Comparison of ENCODE assay signal across 3 cellular contexts in genomic region chr6:151616600-151616999, GRCh38.
A peak's percentile ranks its signal among the peaks of the same experiment; 100 is the strongest.
TF ChIP-seq lines count a peak whose summit lies in the region.

No MANE protein-coding gene starts in this region.

TF ChIP-seq in GM23338, 12 proteins besides CTCF, POLR2A, EP300 and RAD21 (continues in another document):
- TF ChIP-seq, protein P1, sequence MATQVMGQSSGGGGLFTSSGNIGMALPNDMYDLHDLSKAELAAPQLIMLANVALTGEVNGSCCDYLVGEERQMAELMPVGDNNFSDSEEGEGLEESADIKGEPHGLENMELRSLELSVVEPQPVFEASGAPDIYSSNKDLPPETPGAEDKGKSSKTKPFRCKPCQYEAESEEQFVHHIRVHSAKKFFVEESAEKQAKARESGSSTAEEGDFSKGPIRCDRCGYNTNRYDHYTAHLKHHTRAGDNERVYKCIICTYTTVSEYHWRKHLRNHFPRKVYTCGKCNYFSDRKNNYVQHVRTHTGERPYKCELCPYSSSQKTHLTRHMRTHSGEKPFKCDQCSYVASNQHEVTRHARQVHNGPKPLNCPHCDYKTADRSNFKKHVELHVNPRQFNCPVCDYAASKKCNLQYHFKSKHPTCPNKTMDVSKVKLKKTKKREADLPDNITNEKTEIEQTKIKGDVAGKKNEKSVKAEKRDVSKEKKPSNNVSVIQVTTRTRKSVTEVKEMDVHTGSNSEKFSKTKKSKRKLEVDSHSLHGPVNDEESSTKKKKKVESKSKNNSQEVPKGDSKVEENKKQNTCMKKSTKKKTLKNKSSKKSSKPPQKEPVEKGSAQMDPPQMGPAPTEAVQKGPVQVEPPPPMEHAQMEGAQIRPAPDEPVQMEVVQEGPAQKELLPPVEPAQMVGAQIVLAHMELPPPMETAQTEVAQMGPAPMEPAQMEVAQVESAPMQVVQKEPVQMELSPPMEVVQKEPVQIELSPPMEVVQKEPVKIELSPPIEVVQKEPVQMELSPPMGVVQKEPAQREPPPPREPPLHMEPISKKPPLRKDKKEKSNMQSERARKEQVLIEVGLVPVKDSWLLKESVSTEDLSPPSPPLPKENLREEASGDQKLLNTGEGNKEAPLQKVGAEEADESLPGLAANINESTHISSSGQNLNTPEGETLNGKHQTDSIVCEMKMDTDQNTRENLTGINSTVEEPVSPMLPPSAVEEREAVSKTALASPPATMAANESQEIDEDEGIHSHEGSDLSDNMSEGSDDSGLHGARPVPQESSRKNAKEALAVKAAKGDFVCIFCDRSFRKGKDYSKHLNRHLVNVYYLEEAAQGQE (IDR thresholded peaks at IDR 0.05; ENCODE audit: unreplicated experiment): no peak
- TF ChIP-seq NANOG (IDR thresholded peaks at IDR 0.05; ENCODE audit: borderline replicate concordance): no peak
- TF ChIP-seq JUNB (IDR thresholded peaks at IDR 0.05; ENCODE audit: unreplicated experiment): no peak
- no peak for TF ChIP-seq CREB1 (CRISPR knock-in tag; IDR thresholded peaks at IDR 0.05; ENCODE audit: low read depth)
- no peak for TF ChIP-seq ZNF114 (CRISPR knock-in tag; IDR thresholded peaks at IDR 0.05)
- no peak for TF ChIP-seq EZH2phosphoT487 (IDR thresholded peaks at IDR 0.05; ENCODE audit: unreplicated experiment)
- TF ChIP-seq, protein P2, sequence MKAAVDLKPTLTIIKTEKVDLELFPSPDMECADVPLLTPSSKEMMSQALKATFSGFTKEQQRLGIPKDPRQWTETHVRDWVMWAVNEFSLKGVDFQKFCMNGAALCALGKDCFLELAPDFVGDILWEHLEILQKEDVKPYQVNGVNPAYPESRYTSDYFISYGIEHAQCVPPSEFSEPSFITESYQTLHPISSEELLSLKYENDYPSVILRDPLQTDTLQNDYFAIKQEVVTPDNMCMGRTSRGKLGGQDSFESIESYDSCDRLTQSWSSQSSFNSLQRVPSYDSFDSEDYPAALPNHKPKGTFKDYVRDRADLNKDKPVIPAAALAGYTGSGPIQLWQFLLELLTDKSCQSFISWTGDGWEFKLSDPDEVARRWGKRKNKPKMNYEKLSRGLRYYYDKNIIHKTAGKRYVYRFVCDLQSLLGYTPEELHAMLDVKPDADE (IDR thresholded peaks at IDR 0.05): no peak
- TF ChIP-seq STAT1 (IDR thresholded peaks at IDR 0.05; ENCODE audit: unreplicated experiment): no peak

TF ChIP-seq in WTC11, 78 proteins besides CTCF, POLR2A, EP300 and RAD21 (continued from another document):
- no peak for TF ChIP-seq ATF3 (CRISPR knock-in tag; conservative IDR thresholded peaks at IDR 0.05)
- TF ChIP-seq RELA (CRISPR knock-in tag; IDR thresholded peaks at IDR 0.05; ENCODE audit: borderline replicate concordance): no peak
- TF ChIP-seq ZNF512 (CRISPR knock-in tag; IDR thresholded peaks at IDR 0.05; ENCODE audit: borderline replicate concordance): no peak
- no peak for TF ChIP-seq TEAD4 (CRISPR knock-in tag; IDR thresholded peaks at IDR 0.05)
- TF ChIP-seq IRF2 (CRISPR knock-in tag; IDR thresholded peaks at IDR 0.05; ENCODE audit: borderline replicate concordance, low read depth): no peak

TF ChIP-seq in HepG2, 621 proteins besides CTCF, POLR2A, EP300 and RAD21 (continued from another document):
- TF ChIP-seq NCOR1 (IDR thresholded peaks at IDR 0.05; ENCODE audit: borderline replicate concordance, low read length) (peak; percentile 0; the same call in 1 of the 2 replicates), ZNF280D (CRISPR knock-in tag; IDR thresholded peaks at IDR 0.05) (0 out of 2 replicates have a peak, but pooled peaks have one; percentile 46)
TF ChIP-seq in HepG2: peak in this region for 6.
